In the genomic region with DNA sequence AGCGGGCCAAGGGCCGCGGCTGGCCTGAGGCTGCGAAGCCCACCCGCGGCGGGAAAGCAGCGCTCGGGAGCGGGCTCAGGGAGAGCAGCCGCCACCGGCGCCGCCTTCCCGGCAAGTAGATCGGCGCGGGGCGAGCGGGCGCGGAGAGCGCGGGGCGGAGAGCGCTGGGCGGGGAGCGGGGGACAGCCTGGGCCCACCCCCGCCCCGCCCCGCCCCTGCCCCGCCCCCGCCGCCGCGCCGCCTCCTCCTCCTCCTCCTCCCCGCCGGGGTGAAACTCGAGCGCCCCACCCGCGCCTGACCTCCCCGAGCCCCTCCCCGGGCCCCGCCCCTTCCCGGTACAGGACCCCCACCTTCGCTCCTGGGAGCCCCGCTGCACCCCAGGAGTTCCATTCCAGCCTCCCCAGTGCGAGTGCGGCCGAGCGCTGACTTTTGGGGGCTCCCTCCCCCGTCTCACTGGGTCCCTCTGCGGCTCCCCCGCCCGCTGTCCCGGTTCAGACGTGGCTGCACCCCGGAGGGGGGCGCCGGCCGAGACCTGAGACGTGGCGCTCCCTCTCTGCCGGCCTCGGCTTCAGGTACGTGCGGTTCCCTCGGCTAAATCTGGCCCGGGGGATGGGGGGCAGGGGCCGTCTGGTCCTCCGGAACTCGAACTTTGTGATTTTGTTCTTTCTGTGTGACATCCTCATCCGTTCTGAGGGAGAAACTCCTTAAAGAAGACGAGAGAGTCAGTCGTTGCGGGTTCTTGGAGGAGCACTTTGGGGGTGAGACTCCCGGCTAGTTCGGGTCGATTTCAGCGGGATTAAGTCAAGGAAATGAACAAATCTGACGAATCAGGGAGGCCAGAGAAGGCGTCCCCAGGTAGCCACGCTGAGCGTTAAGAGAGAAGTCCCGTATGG, we compare ENCODE assay signal across 8 cellular contexts. TPM values are rescaled to one million over a fixed set of nuclear protein-coding genes. Genes with fewer than 3 reads are reported as not detected.
DNase-seq lines count a peak whose midpoint lies in the region; ATAC-seq, FAIRE-seq and TF ChIP-seq lines count a peak whose summit lies in the region.

A gene with protein sequence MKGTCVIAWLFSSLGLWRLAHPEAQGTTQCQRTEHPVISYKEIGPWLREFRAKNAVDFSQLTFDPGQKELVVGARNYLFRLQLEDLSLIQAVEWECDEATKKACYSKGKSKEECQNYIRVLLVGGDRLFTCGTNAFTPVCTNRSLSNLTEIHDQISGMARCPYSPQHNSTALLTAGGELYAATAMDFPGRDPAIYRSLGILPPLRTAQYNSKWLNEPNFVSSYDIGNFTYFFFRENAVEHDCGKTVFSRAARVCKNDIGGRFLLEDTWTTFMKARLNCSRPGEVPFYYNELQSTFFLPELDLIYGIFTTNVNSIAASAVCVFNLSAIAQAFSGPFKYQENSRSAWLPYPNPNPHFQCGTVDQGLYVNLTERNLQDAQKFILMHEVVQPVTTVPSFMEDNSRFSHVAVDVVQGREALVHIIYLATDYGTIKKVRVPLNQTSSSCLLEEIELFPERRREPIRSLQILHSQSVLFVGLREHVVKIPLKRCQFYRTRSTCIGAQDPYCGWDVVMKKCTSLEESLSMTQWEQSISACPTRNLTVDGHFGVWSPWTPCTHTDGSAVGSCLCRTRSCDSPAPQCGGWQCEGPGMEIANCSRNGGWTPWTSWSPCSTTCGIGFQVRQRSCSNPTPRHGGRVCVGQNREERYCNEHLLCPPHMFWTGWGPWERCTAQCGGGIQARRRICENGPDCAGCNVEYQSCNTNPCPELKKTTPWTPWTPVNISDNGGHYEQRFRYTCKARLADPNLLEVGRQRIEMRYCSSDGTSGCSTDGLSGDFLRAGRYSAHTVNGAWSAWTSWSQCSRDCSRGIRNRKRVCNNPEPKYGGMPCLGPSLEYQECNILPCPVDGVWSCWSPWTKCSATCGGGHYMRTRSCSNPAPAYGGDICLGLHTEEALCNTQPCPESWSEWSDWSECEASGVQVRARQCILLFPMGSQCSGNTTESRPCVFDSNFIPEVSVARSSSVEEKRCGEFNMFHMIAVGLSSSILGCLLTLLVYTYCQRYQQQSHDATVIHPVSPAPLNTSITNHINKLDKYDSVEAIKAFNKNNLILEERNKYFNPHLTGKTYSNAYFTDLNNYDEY (minus strand): TSS at position 117 of the 893 bp plus-strand sequence. CDS start 166,129 bp downstream, outside the sequence.

- peaks cover 46% of the 10 kb centered on the region for H3K27me3 ChIP-seq in CD4-positive, alpha-beta T cell (ENCODE audit: control insufficient read depth, insufficient read depth, low read length)

- no peaks in the 10 kb centered on the region for H3K79me2 ChIP-seq in OCI-LY7 (ENCODE audit: insufficient read depth, low read depth, low read length)

- no peaks in the 10 kb centered on the region for H4K20me1 ChIP-seq in OCI-LY7 (ENCODE audit: insufficient read depth, low read length)

- H3K4me1 Mint-ChIP-seq in CD4-positive, alpha-beta T cell (ENCODE audit: low read depth): peaks cover 5% of the 10 kb centered on the region

- no peaks in the 10 kb centered on the region for H3K4me1 ChIP-seq in OCI-LY7 (ENCODE audit: insufficient read depth, low read length, poor library complexity, severe bottlenecking)

- intact Hi-C loops in CD4-positive, alpha-beta T cell (cut with DNase I, micrococcal nuclease): no loop called here
- intact Hi-C loops in OCI-LY7 (cut with micrococcal nuclease; ENCODE audit: unreplicated experiment): no loop called here

- ATAC-seq in CD4-positive, alpha-beta T cell (ENCODE audit: poor library complexity): peak; percentile 69
- ATAC-seq in HG02938 (IDR thresholded peaks at IDR 0.05; ENCODE audit: unreplicated experiment) (peak; percentile 40), HG03280 (IDR thresholded peaks at IDR 0.05; ENCODE audit: unreplicated experiment) (no peak)

- H2AFZ ChIP-seq in OCI-LY7 (ENCODE audit: low read length): no peak within 1 kb of the TSS

- no peaks in the 10 kb centered on the region for H3K36me3 ChIP-seq in OCI-LY7 (ENCODE audit: insufficient read depth, low read length)

- POLR2A ChIA-PET in CD4-positive, alpha-beta T cell (lab: Charles Lee): no interaction called here
- POLR2A ChIA-PET in OCI-LY7 (lab: Charles Lee): no interaction called here

- no peak within 1 kb of the TSS for H3K4me2 ChIP-seq in OCI-LY7 (ENCODE audit: low read length)

- H3K9me2 ChIP-seq in OCI-LY7 (ENCODE audit: insufficient read depth, low read length): no peaks in the 10 kb centered on the region

- BruUV-seq in OCI-LY7 (replicated peaks; lab: Mats Ljungman, UMichigan): no TSS peak

- H3K27me3 Mint-ChIP-seq in CD4-positive, alpha-beta T cell: peaks cover 44% of the 10 kb centered on the region

- CTCF ChIA-PET in CD4-positive, alpha-beta T cell (lab: Charles Lee): no interaction called here
- CTCF ChIA-PET in OCI-LY7 (lab: Charles Lee; ENCODE audit: unreplicated experiment): no interaction called here

- H3K4me3 ChIP-seq in OCI-LY7 (ENCODE audit: low read depth, low read length, poor library complexity, severe bottlenecking): no peak within 1 kb of the TSS

- no peak for TF ChIP-seq CTCF in CD4-positive, alpha-beta T cell (IDR thresholded peaks at IDR 0.05)
- no peak for TF ChIP-seq CTCF in OCI-LY7 (conservative IDR thresholded peaks at IDR 0.05; ENCODE audit: low read length)

- no peaks in the 10 kb centered on the region for H3K36me3 Mint-ChIP-seq in CD4-positive, alpha-beta T cell (ENCODE audit: low read depth)

- no peak within 1 kb of the TSS for H3K27ac Mint-ChIP-seq in CD4-positive, alpha-beta T cell

- peak; percentile 52 for FAIRE-seq in urothelium cell line (lab: Jason Lieb, UNC)

- peak within 1 kb of the TSS; percentile 83 for H3K4me3 Mint-ChIP-seq in CD4-positive, alpha-beta T cell

- no peaks in the 10 kb centered on the region for H3K9me3 ChIP-seq in CD4-positive, alpha-beta T cell (ENCODE audit: control insufficient read depth, low read length)
- H3K9me3 ChIP-seq in OCI-LY7 (ENCODE audit: low read length): no peaks in the 10 kb centered on the region

- H3K9me3 Mint-ChIP-seq in CD4-positive, alpha-beta T cell: peaks cover 4% of the 10 kb centered on the region

- DNase-seq in CD4-positive, alpha-beta T cell: peak in 9 of 10 experiments; percentile 3 to 40 (median 20)
- peak; percentile 3 to 16 for DNase-seq in activated CD4-positive, alpha-beta T cell treated with anti-CD3 and anti-CD28 coated beads, Interleukin-2, amount 50 U/mL, for 4 hours
- DNase-seq in fibroblast of peridontal ligament (ENCODE audit: extremely low read depth): peak; percentile 55
- DNase-seq in myocyte (ENCODE audit: low read depth): peak; percentile 48
- DNase-seq in urothelium cell line (ENCODE audit: low spot score): peak; percentile 89
- no peak for DNase-seq in OCI-LY7 (ENCODE audit: low spot score)

- H3K27ac ChIP-seq in CD4-positive, alpha-beta T cell (ENCODE audit: low read depth, low read length): no peak within 1 kb of the TSS
- H3K27ac ChIP-seq in OCI-LY7 (ENCODE audit: low read depth, low read length, poor library complexity, severe bottlenecking): no peak within 1 kb of the TSS

RNA-seq across cellular contexts. Expression of the gene that starts here (rescaled TPM):
- total RNA-seq in CD4-positive, alpha-beta T cell: 1 to 10 TPM; 2.0 to 2.9 TPM
- total RNA-seq in myocyte (2.2 and 2.7 TPM in 2 replicates), OCI-LY7 (2022) (not detected in 2 replicates)
- 5.6 TPM for polyA plus RNA-seq in myocyte (2012)
- total RNA-seq in OCI-LY7 (2014; rRNA removed; shearing (Covaris generic)): not detected in 2 replicates
